ENCODE assay signal across 12 cellular contexts in the genomic region with DNA sequence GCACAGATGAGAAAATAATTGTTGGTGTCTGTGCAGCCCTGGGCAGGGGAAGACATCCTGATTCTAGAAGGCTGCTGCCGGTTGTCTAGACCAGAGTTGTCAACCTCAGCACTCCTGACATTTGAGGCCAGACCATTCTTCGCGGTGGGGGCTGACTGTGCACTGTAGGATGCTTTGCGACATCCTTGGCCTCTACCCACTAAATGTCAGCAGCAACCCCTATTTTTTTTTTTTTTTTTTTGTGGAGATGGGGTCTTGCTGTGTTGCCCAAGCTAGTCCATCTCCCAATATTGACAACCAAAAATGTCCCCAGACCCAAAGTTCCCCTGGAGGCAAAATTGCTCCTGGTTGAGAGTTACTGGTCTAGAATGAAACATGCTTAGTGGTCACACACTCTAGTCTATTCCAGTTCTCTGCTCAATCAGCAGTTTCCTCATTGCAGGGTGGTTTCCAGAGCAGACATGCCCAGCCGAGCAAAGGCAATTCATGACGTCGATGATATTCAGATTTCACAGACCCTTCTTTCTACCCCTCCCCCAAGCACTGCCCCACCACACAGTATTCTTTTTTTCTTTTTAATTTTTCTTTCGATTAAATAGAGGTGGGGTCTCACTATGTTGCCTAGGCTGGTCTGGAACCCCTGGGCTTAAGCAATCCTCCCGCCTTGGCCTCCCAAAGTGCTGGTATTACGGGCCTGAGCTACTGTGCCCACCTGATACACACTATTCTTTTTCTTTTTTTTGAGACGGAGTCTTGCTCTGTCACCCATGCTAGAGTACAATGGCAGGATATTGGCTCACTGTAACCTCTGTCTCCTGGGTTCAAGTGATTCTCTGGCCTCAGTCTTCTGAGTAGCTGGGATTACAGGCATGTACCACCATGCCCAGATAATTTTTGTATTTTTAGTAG. TPM values are rescaled to one million over a fixed set of nuclear protein-coding genes. Genes with fewer than 3 reads are reported as not detected.
DNase-seq lines count a peak whose midpoint lies in the region; ATAC-seq and TF ChIP-seq lines count a peak whose summit lies in the region.
"Had no signal": no experiment of that assay in that cellular context is flagged by ENCODE, and none has a peak within 500 bp of the region (broad histone marks: within the 10 kb centered on the region; RNA-seq: fewer than 3 reads in every experiment).

No MANE protein-coding gene starts in this region.

- no peaks in the 10 kb centered on the region for H3K36me3 ChIP-seq in Peyer's patch

- no peaks in the 10 kb centered on the region for H3K27me3 Mint-ChIP-seq in nephron (ENCODE audit: low read depth)
- H3K27me3 Mint-ChIP-seq: brain had no signal

- peaks cover 0 to 21% (median 3%) of the 10 kb centered on the region in 4 donors for H3K4me1 ChIP-seq in Peyer's patch

- no peaks in the 10 kb centered on the region for H3K27me3 ChIP-seq in Peyer's patch

- H3K9me3 ChIP-seq in Peyer's patch = no peaks in the 10 kb centered on the region

- no peaks in the 10 kb centered on the region for H3K36me3 Mint-ChIP-seq in nephron (ENCODE audit: low read depth)
- H3K36me3 Mint-ChIP-seq: brain had no signal

- peak; percentile 53 for ATAC-seq in HG02798 (IDR thresholded peaks at IDR 0.05; ENCODE audit: poor library complexity, unreplicated experiment)
- ATAC-seq in GM19324 (IDR thresholded peaks at IDR 0.05; ENCODE audit: low FRiP score, unreplicated experiment) = no peak

- H3K27ac ChIP-seq in Peyer's patch = peak overlapping the region in 2 of 4 donors; percentile 17 to 66
- H3K27ac ChIP-seq: SK-N-MC had no signal

- H3K4me3 ChIP-seq in Peyer's patch = no peak overlapping the region
- H3K4me3 ChIP-seq: SK-N-MC had no signal

- peak overlapping the region; percentile 20 to 76 (median 68) for H3K27ac Mint-ChIP-seq in nephron
- H3K27ac Mint-ChIP-seq: HFFc6 had no signal

- TF ChIP-seq CTCF in Peyer's patch (IDR thresholded peaks at IDR 0.05) (no peak), nephron (IDR thresholded peaks at IDR 0.05; ENCODE audit: unreplicated experiment in 3 of 3) (no peak)

- H3K9me3 Mint-ChIP-seq in nephron = no peaks in the 10 kb centered on the region
- H3K9me3 Mint-ChIP-seq: HFFc6 had no signal

- no peak overlapping the region for H3K4me3 Mint-ChIP-seq in nephron
- H3K4me3 Mint-ChIP-seq: brain, HFFc6 had no signal

- in situ Hi-C loops in GM18951 (cut with MboI; ENCODE audit: low sequenced_read_pairs, unreplicated experiment) = no loop called here

- DNase-seq in Peyer's patch (peak in 2 of 3 donors; percentile 50 to 68), NCI-H345 (lab: John Stamatoyannopoulos, UW) (no peak), HuH-7.5 (ENCODE audit: low spot score) (no peak), NCI-H1048 (lab: John Stamatoyannopoulos, UW) (no peak)
- DNase-seq: HFFc6 had no signal

- TF ChIP-seq POLR2A in GM18951 (IDR thresholded peaks at IDR 0.05; ENCODE audit: extremely low read depth, insufficient read depth, insufficient read length) (peak; percentile 48), Peyer's patch (IDR thresholded peaks at IDR 0.05) (no peak)

- peaks cover 5% of the 10 kb centered on the region for H3K4me1 Mint-ChIP-seq in nephron

RNA-seq across cellular contexts. Expression of gene C17orf99, which starts 9.0 kb away (rescaled TPM):
- 1 to 10 TPM in 1 of 4 donors, not detected in 3; 1.6 TPM for total RNA-seq in Peyer's patch
- total RNA-seq: HFFc6, lung microvascular endothelial cell had no signal

RNA-seq across cellular contexts. Expression of gene SYNGR2, which starts 13.2 kb away (rescaled TPM):
- total RNA-seq in Peyer's patch = 10 to 100 TPM; 51.2 to 87.2 (median 77.3) TPM

RNA-seq across cellular contexts. Expression of gene TMC8, which starts 24.6 kb away (rescaled TPM):
- total RNA-seq in Peyer's patch = 10 to 100 TPM in 3 of 4 donors, 1 to 10 TPM in 1; 10.0 to 66.8 (median 22.5) TPM
- total RNA-seq: HFFc6 had no signal

RNA-seq across cellular contexts. Expression of gene TMC6, which starts 26.6 kb away (rescaled TPM):
- total RNA-seq in Peyer's patch = 100 to 1,000 TPM in 1 of 4 donors, 10 to 100 TPM in 3; 54.5 to 107 (median 94.9) TPM

RNA-seq across cellular contexts. Expression of gene TK1, which starts 31.7 kb away (rescaled TPM):
- 10 to 100 TPM in 2 of 4 donors, 1 to 10 TPM in 2; 6.2 to 46.2 (median 10.1) TPM for total RNA-seq in Peyer's patch

Comparison
In these comparisons a context has a peak if more than half of its experiments do, and no peak if none do; other contexts are left out.
1. DNase-seq: peak in Peyer's patch (2 of 3); none in NCI-H345 (single experiment), HuH-7.5 (single experiment) and NCI-H1048 (single experiment).